In the genomic region with DNA sequence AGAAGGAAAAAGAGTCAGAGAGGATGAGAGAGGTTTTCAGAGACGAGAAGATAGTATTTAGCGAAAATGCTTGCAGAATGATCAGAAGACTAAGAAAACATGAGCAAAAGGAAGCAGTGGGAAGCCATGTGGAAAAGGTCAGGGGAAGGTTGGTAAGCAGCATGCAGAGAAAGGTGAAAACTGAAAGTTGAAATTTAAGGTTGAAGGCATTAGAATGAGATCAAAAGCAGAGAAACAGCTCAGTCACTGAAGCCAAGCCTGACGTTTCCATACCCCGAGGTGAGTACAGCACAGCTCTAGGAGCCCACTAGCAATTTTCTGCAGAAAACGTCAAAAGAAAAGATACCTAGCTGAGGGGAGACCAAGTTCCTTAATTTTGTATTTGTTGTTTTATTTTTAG, we compare ENCODE assay signal across 11 cellular contexts. TPM values are rescaled to one million over a fixed set of nuclear protein-coding genes. Genes with fewer than 3 reads are reported as not detected.
DNase-seq lines count a peak whose midpoint lies in the region; ATAC-seq lines count a peak whose summit lies in the region.
"Had no signal": no experiment of that assay in that cellular context is flagged by ENCODE, and none has a peak within 500 bp of the region (broad histone marks: within the 10 kb centered on the region; RNA-seq: fewer than 3 reads in every experiment).

No MANE protein-coding gene starts in this region.

- H3K9me3 Mint-ChIP-seq in activated CD4-positive, alpha-beta T cell treated with anti-CD3 and anti-CD28 coated beads, Interleukin-2, amount 10 ng/mL, durations not matched to agents 7 days and 5 days, result peaks cover 22% of the 10 kb centered on the region

- H4K20me1 ChIP-seq in BLaER1, result no peaks in the 10 kb centered on the region

- intact Hi-C loops in left ventricle myocardium superior (cut with micrococcal nuclease) (no loop called here), aorta (cut with DNase I) (no loop called here)

- peak overlapping the region; percentile 81 for H3K27ac Mint-ChIP-seq in activated CD4-positive, alpha-beta T cell treated with anti-CD3 and anti-CD28 coated beads, Interleukin-2, amount 10 ng/mL, durations not matched to agents 7 days and 5 days

- H3K27me3 ChIP-seq in BLaER1, result no peaks in the 10 kb centered on the region
- H3K27me3 ChIP-seq in aorta (ENCODE audit: control insufficient read depth in 1 of 2, insufficient read depth in 2 of 2, low read length in 1 of 2), result no peaks in the 10 kb centered on the region

- H3K9me3 ChIP-seq in BLaER1 (peaks cover 26% of the 10 kb centered on the region), aorta (ENCODE audit: control insufficient read depth, low read length) (no peaks in the 10 kb centered on the region)
- H3K9me3 ChIP-seq: prostate gland had no signal

- WGBS in aorta, 2 donors, result 62 to 65% methylated on average over 5 of the region's 5 CpGs

- no peak overlapping the region for H3K4me3 ChIP-seq in BLaER1
- no peak overlapping the region for H3K4me3 ChIP-seq in aorta (ENCODE audit: low read length in 2 of 2)
- H3K4me3 ChIP-seq: prostate gland had no signal

- peak; percentile 81 for ATAC-seq in GM18870 (IDR thresholded peaks at IDR 0.05; ENCODE audit: unreplicated experiment)
- ATAC-seq in HG02798 (IDR thresholded peaks at IDR 0.05; ENCODE audit: poor library complexity, unreplicated experiment), result peak; percentile 81
- ATAC-seq in left ventricle myocardium superior, result no peak
- no peak for ATAC-seq in aorta (ENCODE audit: low FRiP score)
- ATAC-seq: HCT116 had no signal

- DNase-seq in activated CD4-positive, alpha-beta T cell treated with anti-CD3 and anti-CD28 coated beads, Interleukin-2, amount 10 ng/mL, durations not matched to agents 7 days and 5 days, result peak; percentile 18
- DNase-seq in UCSD-AML1 (lab: John Stamatoyannopoulos, UW; ENCODE audit: unreplicated experiment), result no peak
- DNase-seq in left ventricle myocardium superior, result no peak
- no peak for DNase-seq in aorta
- no peak for DNase-seq in DMS 273 treated with DMSO at 0.1 percent for 48 hours (lab: John Stamatoyannopoulos, UW)
- DNase-seq: NCI-H1930 had no signal

- peaks cover 14% of the 10 kb centered on the region for H3K4me1 ChIP-seq in BLaER1
- no peaks in the 10 kb centered on the region for H3K4me1 ChIP-seq in aorta (ENCODE audit: control insufficient read depth in 1 of 2, insufficient read depth in 2 of 2, low read length in 2 of 2)
- H3K4me1 ChIP-seq: prostate gland had no signal

- no peaks in the 10 kb centered on the region for H3K36me3 ChIP-seq in BLaER1
- H3K36me3 ChIP-seq in aorta (ENCODE audit: control insufficient read depth in 1 of 2, insufficient read depth in 2 of 2, low read length in 1 of 2), result no peaks in the 10 kb centered on the region
- H3K36me3 ChIP-seq: prostate gland had no signal

- no peak overlapping the region for H3K9ac ChIP-seq in BLaER1

- CTCF ChIA-PET in activated CD4-positive, alpha-beta T cell treated with anti-CD3 and anti-CD28 coated beads, Interleukin-2, amount 10 ng/mL, durations not matched to agents 7 days and 5 days (lab: Charles Lee), result interaction anchor here (1.0 kb wide), 1 partner anchor 14 kb away, joined by 4 read pairs; no protein-coding TSS in a partner anchor

- peak overlapping the region; percentile 18 for H3K4me3 Mint-ChIP-seq in activated CD4-positive, alpha-beta T cell treated with anti-CD3 and anti-CD28 coated beads, Interleukin-2, amount 10 ng/mL, durations not matched to agents 7 days and 5 days

- H3K27me3 Mint-ChIP-seq in activated CD4-positive, alpha-beta T cell treated with anti-CD3 and anti-CD28 coated beads, Interleukin-2, amount 10 ng/mL, durations not matched to agents 7 days and 5 days, result no peaks in the 10 kb centered on the region

- H3K27ac ChIP-seq in BLaER1 (no peak overlapping the region), aorta (ENCODE audit: low read depth in 1 of 2, low read length in 2 of 2) (no peak overlapping the region)
- H3K27ac ChIP-seq: prostate gland had no signal

- POLR2A ChIA-PET in activated CD4-positive, alpha-beta T cell treated with anti-CD3 and anti-CD28 coated beads, Interleukin-2, amount 10 ng/mL, durations not matched to agents 7 days and 5 days (lab: Charles Lee), result no interaction called here

- peaks cover 22% of the 10 kb centered on the region for H3K36me3 Mint-ChIP-seq in activated CD4-positive, alpha-beta T cell treated with anti-CD3 and anti-CD28 coated beads, Interleukin-2, amount 10 ng/mL, durations not matched to agents 7 days and 5 days (ENCODE audit: low read depth)

- peaks cover 40% of the 10 kb centered on the region for H3K4me1 Mint-ChIP-seq in activated CD4-positive, alpha-beta T cell treated with anti-CD3 and anti-CD28 coated beads, Interleukin-2, amount 10 ng/mL, durations not matched to agents 7 days and 5 days

- peak overlapping the region; percentile 44 for H3K4me2 ChIP-seq in BLaER1

RNA-seq across cellular contexts. Expression of a gene that starts 19.1 kb away (rescaled TPM):
- 10 to 100 TPM; 25.8 to 26.5 TPM for total RNA-seq in activated CD4-positive, alpha-beta T cell treated with anti-CD3 and anti-CD28 coated beads, Interleukin-2, amount 10 ng/mL, durations not matched to agents 7 days and 5 days
- total RNA-seq in left ventricle myocardium superior (16.8 TPM), aorta (10 to 100 TPM; 16.3 to 23.8 TPM)
- 10 to 100 TPM in 1 of 2 donors, 1 to 10 TPM in 1; 6.0 to 10.0 TPM for polyA plus RNA-seq in aorta

Comparison
In these comparisons a context has a peak if more than half of its experiments do, and no peak if none do; other contexts are left out.
1. ATAC-seq: peak in GM18870 (single experiment) and HG02798 (single experiment); none in left ventricle myocardium superior (single experiment) and aorta (single experiment).